Comparison of ENCODE assay signal across 12 cellular contexts in genomic region chr4:22238742-22239141, GRCh38.
DNase-seq lines count a peak whose midpoint lies in the region; ATAC-seq, FAIRE-seq and TF ChIP-seq lines count a peak whose summit lies in the region.
"Had no signal": no experiment of that assay in that cellular context is flagged by ENCODE, and none has a peak within 500 bp of the region (broad histone marks: within the 10 kb centered on the region; RNA-seq: fewer than 3 reads in every experiment).

No MANE protein-coding gene starts in this region.

- no peak overlapping the region for H3K4me3 Mint-ChIP-seq in natural killer cell

- DNase-seq in D721Med (ENCODE audit: insufficient read length, low spot score) (no peak), brain microvascular endothelial cell (no peak), mucosa of gallbladder (ENCODE audit: low spot score) (peak; percentile 13), natural killer cell (no peak), germinal center (ENCODE audit: low spot score) (no peak), SHP77 treated with DMSO at 0.1 percent for 48 hours (lab: John Stamatoyannopoulos, UW) (no peak)
- DNase-seq: cerebellar nuclear complex, KG1, mesenchymal stem cell, sigmoid colon had no signal

- H3K36me3 Mint-ChIP-seq in natural killer cell = no peaks in the 10 kb centered on the region

- H3K4me3 ChIP-seq in brain microvascular endothelial cell (ENCODE audit: low read depth, low read length) = no peak overlapping the region
- H3K4me3 ChIP-seq: sigmoid colon had no signal

- no peak overlapping the region for H3K27ac ChIP-seq in brain microvascular endothelial cell
- H3K27ac ChIP-seq: sigmoid colon had no signal

- no peaks in the 10 kb centered on the region for H3K36me3 ChIP-seq in brain microvascular endothelial cell (replicated peaks)
- H3K36me3 ChIP-seq: sigmoid colon had no signal

- no peaks in the 10 kb centered on the region for H3K27me3 ChIP-seq in brain microvascular endothelial cell (replicated peaks)
- H3K27me3 ChIP-seq: sigmoid colon had no signal

- in situ Hi-C loops in brain microvascular endothelial cell (cut with HindIII; ENCODE audit: low pct_ligation_motif_present, low sequenced_read_pairs) = no loop called here

- H3K27ac Mint-ChIP-seq in natural killer cell = no peak overlapping the region

- intact Hi-C loops in natural killer cell (cut with micrococcal nuclease) = no loop called here

- no peak for FAIRE-seq in D721Med (lab: Jason Lieb, UNC)

- H3K4me1 Mint-ChIP-seq in natural killer cell = peaks cover 8 to 9% of the 10 kb centered on the region in 2 donors

- peaks cover 0 to 6% of the 10 kb centered on the region in 2 donors for H3K9me3 Mint-ChIP-seq in natural killer cell

- no peak for ATAC-seq in GM21576 (IDR thresholded peaks at IDR 0.05; ENCODE audit: unreplicated experiment)
- no peak for ATAC-seq in natural killer cell

- no peaks in the 10 kb centered on the region for H3K27me3 Mint-ChIP-seq in natural killer cell (ENCODE audit: low read depth in 2 of 2)

- TF ChIP-seq CTCF in D721Med (IDR thresholded peaks at IDR 0.05; ENCODE audit: insufficient read depth, missing control alignments) = peak; percentile 13
- TF ChIP-seq CTCF in LNCAP (IDR thresholded peaks at IDR 0.05) = 0 out of 2 replicates have a peak, but pooled peaks have one; percentile 25
- peak; percentile 51 for TF ChIP-seq CTCF in brain microvascular endothelial cell (IDR thresholded peaks at IDR 0.05; ENCODE audit: low read depth, low read length, missing control alignments)
- no peak for TF ChIP-seq CTCF in natural killer cell (IDR thresholded peaks at IDR 0.05)
